18 cellular contexts compared by ENCODE assay signal in genomic region chr1:53731779-53732305, GRCh38. TPM values are rescaled to one million over a fixed set of nuclear protein-coding genes. Genes with fewer than 3 reads are reported as not detected.
A peak's percentile ranks its signal among the peaks of the same experiment; 100 is the strongest.
DNase-seq lines count a peak whose midpoint lies in the region; ATAC-seq and TF ChIP-seq lines count a peak whose summit lies in the region.
"Had no signal": no experiment of that assay in that cellular context is flagged by ENCODE, and none has a peak within 500 bp of the region (broad histone marks: within the 10 kb centered on the region; RNA-seq: fewer than 3 reads in every experiment).

No MANE protein-coding gene starts in this region.

- no peak overlapping the region for H2AFZ ChIP-seq in GM23248
- H2AFZ ChIP-seq: neural progenitor cell had no signal

- no peaks in the 10 kb centered on the region for H3K79me2 ChIP-seq in GM23248 (ENCODE audit: insufficient read depth)

- in situ Hi-C loops in GM23248 (cut with MboI), result no loop called here

- H3K9ac ChIP-seq in GM23248, result no peak overlapping the region
- peak overlapping the region; percentile 83 for H3K9ac ChIP-seq in skeletal muscle satellite cell (ENCODE audit: low read depth, low read length)
- H3K9ac ChIP-seq: neural progenitor cell had no signal

- H3K27ac ChIP-seq in GM23248 (no peak overlapping the region), SJSA1 (peak overlapping the region; percentile 90), upper lobe of left lung (no peak overlapping the region)
- H3K27ac ChIP-seq: adrenal gland, neural progenitor cell, thyroid gland had no signal

- 97% methylated on average over 8 of the region's 8 CpGs for WGBS in GM23248 (ENCODE audit: low coverage in 1 of 2, low lambda C conversion rate in 2 of 2, missing lambda C conversion rate in 2 of 2), 2 experiments
- 78 to 90% methylated on average over 8 of the region's 8 CpGs for WGBS in upper lobe of left lung, 2 donors

- H3K9me2 ChIP-seq in GM23248 (ENCODE audit: insufficient read depth), result no peaks in the 10 kb centered on the region

- no peak for DNase-seq in GM23248
- no peak for DNase-seq in SJSA1 (ENCODE audit: low read depth in 1 of 2, low spot score in 2 of 2)
- DNase-seq in fibroblast of mammary gland (ENCODE audit: low read depth), result peak; percentile 40
- no peak for DNase-seq in GM19238 (ENCODE audit: insufficient read length, low spot score)
- DNase-seq in NCI-H2227 treated with DMSO at 0.1 percent for 48 hours (lab: John Stamatoyannopoulos, UW), result no peak
- DNase-seq in upper lobe of left lung, result no peak
- DNase-seq: adrenal gland, C1 segment of cervical spinal cord, head of caudate nucleus, NCI-H1417, thyroid gland had no signal

- ATAC-seq in GM18858 (IDR thresholded peaks at IDR 0.05; ENCODE audit: unreplicated experiment), result no peak
- ATAC-seq in upper lobe of left lung (ENCODE audit: low FRiP score in 2 of 2), result no peak
- ATAC-seq: Right ventricle myocardium inferior had no signal

- H3K4me1 ChIP-seq in GM23248 (ENCODE audit: insufficient read depth) (peaks cover 29% of the 10 kb centered on the region), SJSA1 (replicated peaks) (peaks cover 42% of the 10 kb centered on the region), skeletal muscle satellite cell (ENCODE audit: control insufficient read depth, insufficient read depth, low read length) (peaks cover 66% of the 10 kb centered on the region), upper lobe of left lung (no peaks in the 10 kb centered on the region)
- H3K4me1 ChIP-seq: adrenal gland, neural progenitor cell, thyroid gland had no signal

- no peak for TF ChIP-seq EP300 in upper lobe of left lung (IDR thresholded peaks at IDR 0.05)

- H3K27me3 ChIP-seq in GM23248 (replicated peaks; ENCODE audit: insufficient read depth) (no peaks in the 10 kb centered on the region), SJSA1 (replicated peaks) (no peaks in the 10 kb centered on the region), skeletal muscle satellite cell (ENCODE audit: control insufficient read depth, insufficient read depth, low read length) (no peaks in the 10 kb centered on the region), upper lobe of left lung (peaks cover 0 to 2% (median 0%) of the 10 kb centered on the region in 4 donors)
- H3K27me3 ChIP-seq: adrenal gland, thyroid gland had no signal

- H3F3A ChIP-seq in GM23248 (ENCODE audit: insufficient read depth), result peaks cover 24% of the 10 kb centered on the region

- no peaks in the 10 kb centered on the region for H4K20me1 ChIP-seq in GM23248 (ENCODE audit: insufficient read depth)

- H3K4me2 ChIP-seq in GM23248 (ENCODE audit: unreplicated experiment) (peak overlapping the region; percentile 66), skeletal muscle satellite cell (ENCODE audit: low read length) (peak overlapping the region; percentile 76)
- H3K4me2 ChIP-seq: neural progenitor cell had no signal

- TF ChIP-seq CTCF in fibroblast of mammary gland (conservative IDR thresholded peaks at IDR 0.05; ENCODE audit: control insufficient read depth, insufficient read depth, low read depth, low read length) (no peak), upper lobe of left lung (IDR thresholded peaks at IDR 0.05) (no peak)

- H3K36me3 ChIP-seq in GM23248 (ENCODE audit: low read depth) (no peaks in the 10 kb centered on the region), SJSA1 (no peaks in the 10 kb centered on the region), skeletal muscle satellite cell (ENCODE audit: insufficient read depth, low read length) (peaks cover 15% of the 10 kb centered on the region), upper lobe of left lung (no peaks in the 10 kb centered on the region)
- H3K36me3 ChIP-seq: adrenal gland, neural progenitor cell, thyroid gland had no signal

- no peak for TF ChIP-seq POLR2A in upper lobe of left lung (IDR thresholded peaks at IDR 0.05)

- no peaks in the 10 kb centered on the region for H3K9me3 ChIP-seq in GM23248 (ENCODE audit: low read depth)
- H3K9me3 ChIP-seq in SJSA1 (replicated peaks), result no peaks in the 10 kb centered on the region
- no peaks in the 10 kb centered on the region for H3K9me3 ChIP-seq in skeletal muscle satellite cell (replicated peaks; ENCODE audit: low read length)
- H3K9me3 ChIP-seq in upper lobe of left lung, result no peaks in the 10 kb centered on the region
- H3K9me3 ChIP-seq: adrenal gland, thyroid gland had no signal

- no peak overlapping the region for H3K4me3 ChIP-seq in GM23248
- no peak overlapping the region for H3K4me3 ChIP-seq in SJSA1
- no peak overlapping the region for H3K4me3 ChIP-seq in fibroblast of mammary gland (ENCODE audit: control insufficient read depth, low read depth, low read length)
- H3K4me3 ChIP-seq in skeletal muscle satellite cell (ENCODE audit: low read length), result peak overlapping the region; percentile 37
- no peak overlapping the region for H3K4me3 ChIP-seq in upper lobe of left lung
- H3K4me3 ChIP-seq: adrenal gland, neural progenitor cell, thyroid gland had no signal

RNA-seq across cellular contexts. Expression of gene GLIS1, which starts 7.1 kb away (rescaled TPM):
- total RNA-seq in GM23248 (2014; rRNA removed; shearing (Covaris generic)), result 0.22 and 1.0 TPM in 2 replicates
- polyA plus RNA-seq in GM23248 (2016; fragmentation: Nextera tagmentation; extraction: Ambion mirVana), result 0.25 and 0.61 TPM in 2 replicates
- total RNA-seq in SJSA1 (2014; rRNA removed; shearing (Covaris generic)), result 1.2 and 2.6 TPM in 2 replicates
- total RNA-seq in skeletal muscle satellite cell (2012; rRNA removed), result 3.5 and 3.9 TPM in 2 replicates
- total RNA-seq in upper lobe of left lung, result 1 to 10 TPM in 1 of 6 donors, under 1 TPM in 1, not detected in 4; 0.26 to 1.0 TPM
- total RNA-seq: activated CD8-positive, alpha-beta memory T cell treated with anti-CD3 and anti-CD28 coated beads for 36 hours; activated T-helper 2 cell treated with anti-CD3 and anti-CD28 coated beads, Interferon-gamma antibody, Interleukin-2, Interleukin-4, amounts not matched to agents 10 μg/mL and 5 μg/mL and 100 μg/mL, durations not matched to agents 14 hours and 24 hours and 36 hours; endothelial cell of umbilical vein; Right ventricle myocardium inferior had no signal
- polyA plus RNA-seq: endothelial cell of umbilical vein had no signal
